8 cellular contexts compared by ENCODE assay signal in genomic region chr20:59515013-59515905, GRCh38.
DNase-seq lines count a peak whose midpoint lies in the region; ATAC-seq, FAIRE-seq and TF ChIP-seq lines count a peak whose summit lies in the region.

No MANE protein-coding gene starts in this region.

- H3K27ac ChIP-seq in right cardiac atrium (ENCODE audit: low read length), result no peak overlapping the region

- intact Hi-C loops in right cardiac atrium (cut with DNase I), result no loop called here

- no peak for FAIRE-seq in GM12891 (lab: Jason Lieb, UNC)

- H3K4me1 ChIP-seq in right cardiac atrium (ENCODE audit: control insufficient read depth, insufficient read depth, low read length), result no peaks in the 10 kb centered on the region

- ATAC-seq in right cardiac atrium (peak; percentile 85 to 91), HG03280 (IDR thresholded peaks at IDR 0.05; ENCODE audit: unreplicated experiment) (no peak)

- DNase-seq in activated CD4-positive, alpha-beta T cell treated with anti-CD3 and anti-CD28 coated beads for 48 hours, result peak; percentile 53
- no peak for DNase-seq in activated CD4-positive, alpha-beta T cell treated with anti-CD3 and anti-CD28 coated beads, Interleukin-2, amount 50 U/mL, for 4 hours
- DNase-seq in NCI-H1694 treated with DMSO at 0.1 percent for 48 hours (lab: John Stamatoyannopoulos, UW), result peak; percentile 14
- DNase-seq in amniotic stem cell (lab: John Stamatoyannopoulos, UW), result peak; percentile 57
- peak; percentile 68 to 88 (median 85) for DNase-seq in right cardiac atrium
- peak; percentile 18 for DNase-seq in renal cortical epithelial cell (ENCODE audit: low read depth)
- no peak for DNase-seq in GM12891 (ENCODE audit: insufficient read length, low spot score)

- TF ChIP-seq POLR2A in GM12891 (IDR thresholded peaks at IDR 0.05; ENCODE audit: low read depth, low read length), result no peak

- H3K9me3 ChIP-seq in right cardiac atrium (ENCODE audit: control insufficient read depth, low read length), result no peaks in the 10 kb centered on the region

- 30% methylated on average over 32 of the region's 32 CpGs for WGBS in right cardiac atrium

- no peaks in the 10 kb centered on the region for H3K27me3 ChIP-seq in right cardiac atrium (ENCODE audit: control insufficient read depth, insufficient read depth)

- H3K4me3 ChIP-seq in right cardiac atrium (ENCODE audit: low read length), result no peak overlapping the region

TF ChIP-seq in GM12891, 5 proteins besides CTCF, POLR2A, EP300 and RAD21:
- TF ChIP-seq SPI1 (IDR thresholded peaks at IDR 0.05; ENCODE audit: low read depth, low read length) (no peak), PAX5 (IDR thresholded peaks at IDR 0.05; ENCODE audit: insufficient read depth, low read length, severe bottlenecking) (no peak), POLR2AphosphoS5 (IDR thresholded peaks at IDR 0.05; ENCODE audit: low read depth, low read length) (no peak), TAF1 (IDR thresholded peaks at IDR 0.05; ENCODE audit: low read depth, low read length) (no peak), POU2F2 (IDR thresholded peaks at IDR 0.05; ENCODE audit: low read depth, low read length) (no peak)

Comparison
In these comparisons a context has a peak if more than half of its experiments do, and no peak if none do; other contexts are left out.
1. DNase-seq: peak in activated CD4-positive, alpha-beta T cell treated with anti-CD3 and anti-CD28 coated beads for 48 hours (single experiment), NCI-H1694 treated with DMSO at 0.1 percent for 48 hours (single experiment), amniotic stem cell (single experiment), right cardiac atrium (3 of 3) and renal cortical epithelial cell (single experiment); none in activated CD4-positive, alpha-beta T cell treated with anti-CD3 and anti-CD28 coated beads, Interleukin-2, amount 50 U/mL, for 4 hours (0 of 2) and GM12891 (single experiment).